ENCODE assay signal across 34 cellular contexts in genomic region chr2:139909160-139909559, GRCh38.
"Had no signal": no experiment of that assay in that cellular context is flagged by ENCODE, and none has a peak within 500 bp of the region (broad histone marks: within the 10 kb centered on the region; RNA-seq: fewer than 3 reads in every experiment).

No MANE protein-coding gene starts in this region.

- H3K36me3 ChIP-seq: adrenal gland, brain microvascular endothelial cell, breast epithelium had no signal

- FAIRE-seq: astrocyte, TTC549 had no signal

- ATAC-seq: activated CD8-positive, alpha-beta T cell treated with anti-CD3 and anti-CD28 coated beads for 36 hours; activated naive CD4-positive, alpha-beta T cell treated with anti-CD3 and anti-CD28 coated beads, Interleukin-2, amount 50 U/mL, for 72 hours; activated T-cell treated with anti-CD3 and anti-CD28 coated beads, Interleukin-2, amount 50 U/mL, for 4 hours; activated T-cell treated with anti-CD3 and anti-CD28 coated beads, Interleukin-2, amount 50 U/mL, for 72 hours; activated T-helper 17 cell treated with anti-CD3 and anti-CD28 coated beads, Interleukin-2, amount 50 U/mL, for 72 hours; body of pancreas had no signal

- DNase-seq: activated B cell treated with CpG ODN at 0.5 μM for 24 hours; activated CD4-positive, alpha-beta memory T cell treated with anti-CD3 and anti-CD28 coated beads for 36 hours; activated CD4-positive, alpha-beta T cell treated with anti-CD3 and anti-CD28 coated beads for 4 hours; activated CD4-positive, alpha-beta T cell treated with anti-CD3 and anti-CD28 coated beads, Interleukin-2, amount 10 ng/mL, durations not matched to agents 24 days and 14 days; activated CD4-positive, alpha-beta T cell treated with anti-CD3 and anti-CD28 coated beads, Interleukin-2, amount 50 U/mL, for 1 hour; activated CD4-positive, alpha-beta T cell treated with anti-CD3 and anti-CD28 coated beads, Interleukin-2, amount 50 U/mL, for 4 hours; activated CD4-positive, CD25-positive, alpha-beta regulatory T cell treated with anti-CD3 and anti-CD28 coated beads, Interleukin-2, amount 50 U/mL, for 72 hours; activated CD8-positive, alpha-beta memory T cell treated with anti-CD3 and anti-CD28 coated beads, Interleukin-2, amount 50 U/mL, for 4 hours; activated CD8-positive, alpha-beta T cell treated with anti-CD3 and anti-CD28 coated beads for 36 hours; activated effector memory CD4-positive, alpha-beta T cell treated with anti-CD3 and anti-CD28 coated beads, Interleukin-2, amount 50 U/mL, for 16 hours; activated gamma-delta T cell treated with Interleukin-2 at 50 U/mL for 16 hours; activated naive CD4-positive, alpha-beta T cell; activated naive CD4-positive, alpha-beta T cell treated with anti-CD3 and anti-CD28 coated beads for 36 hours; activated naive CD4-positive, alpha-beta T cell treated with anti-CD3 and anti-CD28 coated beads, Interleukin-2, amount 50 U/mL, for 16 hours; activated naive CD8-positive, alpha-beta T cell treated with anti-CD3 and anti-CD28 coated beads for 36 hours; activated T-cell treated with anti-CD3 and anti-CD28 coated beads for 4 hours; activated T-cell treated with anti-CD3 and anti-CD28 coated beads, Interleukin-2, amount 50 U/mL, for 1 hour; activated T-cell treated with anti-CD3 and anti-CD28 coated beads, Interleukin-2, amount 50 U/mL, for 4 hours; activated T-cell treated with anti-CD3 and anti-CD28 coated beads, Interleukin-2, amount 50 U/mL, for 72 hours; adrenal gland; amniotic stem cell; aorta; body of pancreas; brain microvascular endothelial cell; central memory CD4-positive, alpha-beta T cell; T-helper 1 cell; T-helper 2 cell; T-helper 9 cell had no signal

- H3K4me3 ChIP-seq: adrenal gland, body of pancreas, breast epithelium had no signal

- H3K27me3 ChIP-seq: adrenal gland, body of pancreas, brain microvascular endothelial cell, breast epithelium had no signal

- H3K9me3 ChIP-seq: adrenal gland, body of pancreas, breast epithelium had no signal

- H3K4me1 ChIP-seq: adrenal gland, body of pancreas, breast epithelium had no signal

- H3K27ac ChIP-seq: adrenal gland, body of pancreas, brain microvascular endothelial cell, breast epithelium, VCaP had no signal
